ENCODE assay signal across 1 cellular context in genomic region chr17:34980353-34980680, GRCh38.
TF ChIP-seq lines count a peak whose summit lies in the region.

Gene LIG3 (plus strand): TSS chr17:34980512. CDS start chr17:34983006, 2,494 bp downstream.

TF ChIP-seq in K562, 482 proteins besides CTCF, POLR2A, EP300 and RAD21 (continued from another document and continues in another):
- TF ChIP-seq, protein P1, sequence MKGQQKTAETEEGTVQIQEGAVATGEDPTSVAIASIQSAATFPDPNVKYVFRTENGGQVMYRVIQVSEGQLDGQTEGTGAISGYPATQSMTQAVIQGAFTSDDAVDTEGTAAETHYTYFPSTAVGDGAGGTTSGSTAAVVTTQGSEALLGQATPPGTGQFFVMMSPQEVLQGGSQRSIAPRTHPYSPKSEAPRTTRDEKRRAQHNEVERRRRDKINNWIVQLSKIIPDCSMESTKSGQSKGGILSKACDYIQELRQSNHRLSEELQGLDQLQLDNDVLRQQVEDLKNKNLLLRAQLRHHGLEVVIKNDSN (CRISPR knock-in tag; IDR thresholded peaks at IDR 0.05): peak; percentile 89
- TF ChIP-seq POU5F1 (IDR thresholded peaks at IDR 0.05; ENCODE audit: borderline replicate concordance, low read depth, low read length, partially characterized antibody): no peak
- peak; percentile 70 for TF ChIP-seq MEIS2 (IDR thresholded peaks at IDR 0.05; ENCODE audit: partially characterized antibody)
- no peak; the same call in 1 of the 2 replicates for TF ChIP-seq CREB1 (IDR thresholded peaks at IDR 0.05)
- peak; percentile 23; the same call in 1 of the 2 replicates for TF ChIP-seq CREB1 (CRISPR knock-in tag; IDR thresholded peaks at IDR 0.05)
- peak; percentile 3; the same call in 1 of the 2 replicates for TF ChIP-seq NFIC (IDR thresholded peaks at IDR 0.05)
- TF ChIP-seq NCOA2 (IDR thresholded peaks at IDR 0.05; ENCODE audit: partially characterized antibody in 2 of 2): no peak
- TF ChIP-seq FIP1L1 (IDR thresholded peaks at IDR 0.05; ENCODE audit: low read depth, low read length, poor library complexity, severe bottlenecking): peak; percentile 66
- TF ChIP-seq TOE1 (IDR thresholded peaks at IDR 0.05; ENCODE audit: borderline replicate concordance): peak; percentile 33; the same call in 1 of the 2 replicates
- no peak for TF ChIP-seq TOE1 (CRISPR knock-in tag; IDR thresholded peaks at IDR 0.05; ENCODE audit: borderline replicate concordance, low read depth)
- no peak for TF ChIP-seq ZNF778 (CRISPR knock-in tag; IDR thresholded peaks at IDR 0.05)
- peak; percentile 7 for TF ChIP-seq POLR2B (IDR thresholded peaks at IDR 0.05; ENCODE audit: low read depth, partially characterized antibody)
- TF ChIP-seq STAT5B (CRISPR knock-in tag; IDR thresholded peaks at IDR 0.05): no peak
- TF ChIP-seq, protein P2, sequence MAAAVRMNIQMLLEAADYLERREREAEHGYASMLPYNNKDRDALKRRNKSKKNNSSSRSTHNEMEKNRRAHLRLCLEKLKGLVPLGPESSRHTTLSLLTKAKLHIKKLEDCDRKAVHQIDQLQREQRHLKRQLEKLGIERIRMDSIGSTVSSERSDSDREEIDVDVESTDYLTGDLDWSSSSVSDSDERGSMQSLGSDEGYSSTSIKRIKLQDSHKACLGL (CRISPR knock-in tag; IDR thresholded peaks at IDR 0.05; ENCODE audit: borderline replicate concordance, poor library complexity, severe bottlenecking): peak; percentile 95
- 0 out of 2 replicates have a peak, but pooled peaks have one; percentile 16 for TF ChIP-seq GABPB1 (CRISPR knock-in tag; IDR thresholded peaks at IDR 0.05)
- no peak for TF ChIP-seq LARP7 (IDR thresholded peaks at IDR 0.05)
- TF ChIP-seq ZBTB8A (IDR thresholded peaks at IDR 0.05; ENCODE audit: partially characterized antibody): no peak
- peak; percentile 30 for TF ChIP-seq U2AF1 (optimal IDR thresholded peaks at IDR 0.05; ENCODE audit: low read depth, low read length)
- peak; percentile 47; the same call in 1 of the 2 replicates for TF ChIP-seq POLR2AphosphoS5 (IDR thresholded peaks at IDR 0.05; ENCODE audit: control insufficient read depth, insufficient read depth, low read depth, low read length)
- no peak for TF ChIP-seq SMARCC2 (IDR thresholded peaks at IDR 0.05; ENCODE audit: low read depth)
- 0 out of 2 replicates have a peak, but pooled peaks have one; percentile 14 for TF ChIP-seq RNF2 (IDR thresholded peaks at IDR 0.05)
- TF ChIP-seq ZNF140 (CRISPR knock-in tag; IDR thresholded peaks at IDR 0.05): no peak
- no peak for TF ChIP-seq ZC3H11A (IDR thresholded peaks at IDR 0.05; ENCODE audit: low read depth, low read length)
- no peak for TF ChIP-seq FOSL1 (tag; conservative IDR thresholded peaks at IDR 0.05)
- TF ChIP-seq FOXP1 (CRISPR knock-in tag; IDR thresholded peaks at IDR 0.05): 0 out of 2 replicates have a peak, but pooled peaks have one; percentile 20
- no peak for TF ChIP-seq TGIF2 (CRISPR knock-in tag; IDR thresholded peaks at IDR 0.05)
- peak; percentile 94 for TF ChIP-seq EP400 (IDR thresholded peaks at IDR 0.05)
- TF ChIP-seq SIRT6 (IDR thresholded peaks at IDR 0.05; ENCODE audit: low read depth, low read length): no peak
- TF ChIP-seq DNMT1 (IDR thresholded peaks at IDR 0.05): no peak
- no peak for TF ChIP-seq STAG1 (CRISPR knock-in tag; IDR thresholded peaks at IDR 0.05; ENCODE audit: borderline replicate concordance)
- TF ChIP-seq PML (IDR thresholded peaks at IDR 0.05; ENCODE audit: low read length): 0 out of 2 replicates have a peak, but pooled peaks have one; percentile 35
- peak; percentile 97 for TF ChIP-seq KLF13 (tag; IDR thresholded peaks at IDR 0.05; ENCODE audit: borderline replicate concordance, low read depth)
- TF ChIP-seq HNRNPL (IDR thresholded peaks at IDR 0.05; ENCODE audit: low read depth, low read length): no peak
- TF ChIP-seq NONO (IDR thresholded peaks at IDR 0.05; ENCODE audit: low read depth in 2 of 2, low read length in 1 of 2): peak in 1 of 2 experiments; percentile 8; a peak in 2 of 4 replicates
- no peak for TF ChIP-seq SMAD3 (CRISPR knock-in tag; conservative IDR thresholded peaks at IDR 0.05)
- no peak for TF ChIP-seq MAFK (IDR thresholded peaks at IDR 0.05; ENCODE audit: low read length)
- TF ChIP-seq ZNF511 (CRISPR knock-in tag; IDR thresholded peaks at IDR 0.05): peak; percentile 77
- TF ChIP-seq, protein P3, sequence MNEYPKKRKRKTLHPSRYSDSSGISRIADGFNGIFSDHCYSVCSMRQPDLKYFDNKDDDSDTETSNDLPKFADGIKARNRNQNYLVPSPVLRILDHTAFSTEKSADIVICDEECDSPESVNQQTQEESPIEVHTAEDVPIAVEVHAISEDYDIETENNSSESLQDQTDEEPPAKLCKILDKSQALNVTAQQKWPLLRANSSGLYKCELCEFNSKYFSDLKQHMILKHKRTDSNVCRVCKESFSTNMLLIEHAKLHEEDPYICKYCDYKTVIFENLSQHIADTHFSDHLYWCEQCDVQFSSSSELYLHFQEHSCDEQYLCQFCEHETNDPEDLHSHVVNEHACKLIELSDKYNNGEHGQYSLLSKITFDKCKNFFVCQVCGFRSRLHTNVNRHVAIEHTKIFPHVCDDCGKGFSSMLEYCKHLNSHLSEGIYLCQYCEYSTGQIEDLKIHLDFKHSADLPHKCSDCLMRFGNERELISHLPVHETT (CRISPR knock-in tag; conservative IDR thresholded peaks at IDR 0.05 in 1 of 2, IDR thresholded peaks at IDR 0.05 in 1 of 2): 0 out of 4 replicates have a peak, but pooled peaks of 1 of the 2 experiments have one; percentile 43
- TF ChIP-seq MAFG (tag; conservative IDR thresholded peaks at IDR 0.05): no peak
- peak; percentile 42; the same call in 1 of the 2 replicates for TF ChIP-seq RB1 (IDR thresholded peaks at IDR 0.05; ENCODE audit: low read depth)
- TF ChIP-seq CBX3 (IDR thresholded peaks at IDR 0.05; ENCODE audit: borderline replicate concordance in 1 of 2, low read length in 2 of 2): 0 out of 3 replicates have a peak, but pooled peaks of 1 of the 2 experiments have one; percentile 9
- no peak for TF ChIP-seq CC2D1A (IDR thresholded peaks at IDR 0.05)
- TF ChIP-seq, protein P4, sequence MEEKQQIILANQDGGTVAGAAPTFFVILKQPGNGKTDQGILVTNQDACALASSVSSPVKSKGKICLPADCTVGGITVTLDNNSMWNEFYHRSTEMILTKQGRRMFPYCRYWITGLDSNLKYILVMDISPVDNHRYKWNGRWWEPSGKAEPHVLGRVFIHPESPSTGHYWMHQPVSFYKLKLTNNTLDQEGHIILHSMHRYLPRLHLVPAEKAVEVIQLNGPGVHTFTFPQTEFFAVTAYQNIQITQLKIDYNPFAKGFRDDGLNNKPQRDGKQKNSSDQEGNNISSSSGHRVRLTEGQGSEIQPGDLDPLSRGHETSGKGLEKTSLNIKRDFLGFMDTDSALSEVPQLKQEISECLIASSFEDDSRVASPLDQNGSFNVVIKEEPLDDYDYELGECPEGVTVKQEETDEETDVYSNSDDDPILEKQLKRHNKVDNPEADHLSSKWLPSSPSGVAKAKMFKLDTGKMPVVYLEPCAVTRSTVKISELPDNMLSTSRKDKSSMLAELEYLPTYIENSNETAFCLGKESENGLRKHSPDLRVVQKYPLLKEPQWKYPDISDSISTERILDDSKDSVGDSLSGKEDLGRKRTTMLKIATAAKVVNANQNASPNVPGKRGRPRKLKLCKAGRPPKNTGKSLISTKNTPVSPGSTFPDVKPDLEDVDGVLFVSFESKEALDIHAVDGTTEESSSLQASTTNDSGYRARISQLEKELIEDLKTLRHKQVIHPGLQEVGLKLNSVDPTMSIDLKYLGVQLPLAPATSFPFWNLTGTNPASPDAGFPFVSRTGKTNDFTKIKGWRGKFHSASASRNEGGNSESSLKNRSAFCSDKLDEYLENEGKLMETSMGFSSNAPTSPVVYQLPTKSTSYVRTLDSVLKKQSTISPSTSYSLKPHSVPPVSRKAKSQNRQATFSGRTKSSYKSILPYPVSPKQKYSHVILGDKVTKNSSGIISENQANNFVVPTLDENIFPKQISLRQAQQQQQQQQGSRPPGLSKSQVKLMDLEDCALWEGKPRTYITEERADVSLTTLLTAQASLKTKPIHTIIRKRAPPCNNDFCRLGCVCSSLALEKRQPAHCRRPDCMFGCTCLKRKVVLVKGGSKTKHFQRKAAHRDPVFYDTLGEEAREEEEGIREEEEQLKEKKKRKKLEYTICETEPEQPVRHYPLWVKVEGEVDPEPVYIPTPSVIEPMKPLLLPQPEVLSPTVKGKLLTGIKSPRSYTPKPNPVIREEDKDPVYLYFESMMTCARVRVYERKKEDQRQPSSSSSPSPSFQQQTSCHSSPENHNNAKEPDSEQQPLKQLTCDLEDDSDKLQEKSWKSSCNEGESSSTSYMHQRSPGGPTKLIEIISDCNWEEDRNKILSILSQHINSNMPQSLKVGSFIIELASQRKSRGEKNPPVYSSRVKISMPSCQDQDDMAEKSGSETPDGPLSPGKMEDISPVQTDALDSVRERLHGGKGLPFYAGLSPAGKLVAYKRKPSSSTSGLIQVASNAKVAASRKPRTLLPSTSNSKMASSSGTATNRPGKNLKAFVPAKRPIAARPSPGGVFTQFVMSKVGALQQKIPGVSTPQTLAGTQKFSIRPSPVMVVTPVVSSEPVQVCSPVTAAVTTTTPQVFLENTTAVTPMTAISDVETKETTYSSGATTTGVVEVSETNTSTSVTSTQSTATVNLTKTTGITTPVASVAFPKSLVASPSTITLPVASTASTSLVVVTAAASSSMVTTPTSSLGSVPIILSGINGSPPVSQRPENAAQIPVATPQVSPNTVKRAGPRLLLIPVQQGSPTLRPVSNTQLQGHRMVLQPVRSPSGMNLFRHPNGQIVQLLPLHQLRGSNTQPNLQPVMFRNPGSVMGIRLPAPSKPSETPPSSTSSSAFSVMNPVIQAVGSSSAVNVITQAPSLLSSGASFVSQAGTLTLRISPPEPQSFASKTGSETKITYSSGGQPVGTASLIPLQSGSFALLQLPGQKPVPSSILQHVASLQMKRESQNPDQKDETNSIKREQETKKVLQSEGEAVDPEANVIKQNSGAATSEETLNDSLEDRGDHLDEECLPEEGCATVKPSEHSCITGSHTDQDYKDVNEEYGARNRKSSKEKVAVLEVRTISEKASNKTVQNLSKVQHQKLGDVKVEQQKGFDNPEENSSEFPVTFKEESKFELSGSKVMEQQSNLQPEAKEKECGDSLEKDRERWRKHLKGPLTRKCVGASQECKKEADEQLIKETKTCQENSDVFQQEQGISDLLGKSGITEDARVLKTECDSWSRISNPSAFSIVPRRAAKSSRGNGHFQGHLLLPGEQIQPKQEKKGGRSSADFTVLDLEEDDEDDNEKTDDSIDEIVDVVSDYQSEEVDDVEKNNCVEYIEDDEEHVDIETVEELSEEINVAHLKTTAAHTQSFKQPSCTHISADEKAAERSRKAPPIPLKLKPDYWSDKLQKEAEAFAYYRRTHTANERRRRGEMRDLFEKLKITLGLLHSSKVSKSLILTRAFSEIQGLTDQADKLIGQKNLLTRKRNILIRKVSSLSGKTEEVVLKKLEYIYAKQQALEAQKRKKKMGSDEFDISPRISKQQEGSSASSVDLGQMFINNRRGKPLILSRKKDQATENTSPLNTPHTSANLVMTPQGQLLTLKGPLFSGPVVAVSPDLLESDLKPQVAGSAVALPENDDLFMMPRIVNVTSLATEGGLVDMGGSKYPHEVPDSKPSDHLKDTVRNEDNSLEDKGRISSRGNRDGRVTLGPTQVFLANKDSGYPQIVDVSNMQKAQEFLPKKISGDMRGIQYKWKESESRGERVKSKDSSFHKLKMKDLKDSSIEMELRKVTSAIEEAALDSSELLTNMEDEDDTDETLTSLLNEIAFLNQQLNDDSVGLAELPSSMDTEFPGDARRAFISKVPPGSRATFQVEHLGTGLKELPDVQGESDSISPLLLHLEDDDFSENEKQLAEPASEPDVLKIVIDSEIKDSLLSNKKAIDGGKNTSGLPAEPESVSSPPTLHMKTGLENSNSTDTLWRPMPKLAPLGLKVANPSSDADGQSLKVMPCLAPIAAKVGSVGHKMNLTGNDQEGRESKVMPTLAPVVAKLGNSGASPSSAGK (IDR thresholded peaks at IDR 0.05): peak; percentile 86
- TF ChIP-seq YY1 (IDR thresholded peaks at IDR 0.05; ENCODE audit: borderline replicate concordance in 1 of 3, control insufficient read depth in 1 of 3, extremely low read depth in 1 of 3, insufficient read depth in 3 of 3, insufficient read length in 1 of 3, insufficient replicate concordance in 2 of 3, low read depth in 1 of 3, low read length in 2 of 3): peak in 1 of 3 experiments; percentile 40
- no peak for TF ChIP-seq HNRNPUL1 (IDR thresholded peaks at IDR 0.05; ENCODE audit: low read length)
- TF ChIP-seq HDAC1 (IDR thresholded peaks at IDR 0.05): peak in 1 of 2 experiments; percentile 95; a peak in 2 of 4 replicates
- no peak for TF ChIP-seq ZC3H8 (IDR thresholded peaks at IDR 0.05)
- TF ChIP-seq HSF4 (CRISPR knock-in tag; IDR thresholded peaks at IDR 0.05; ENCODE audit: borderline replicate concordance): no peak
- peak; percentile 91 for TF ChIP-seq RBFOX2 (IDR thresholded peaks at IDR 0.05; ENCODE audit: low read depth, low read length)
- no peak for TF ChIP-seq ZNF507 (tag; conservative IDR thresholded peaks at IDR 0.05)
- peak; percentile 82 for TF ChIP-seq BHLHE40 (IDR thresholded peaks at IDR 0.05; ENCODE audit: low read length)
- no peak for TF ChIP-seq ZNF512 (tag; IDR thresholded peaks at IDR 0.05)
- TF ChIP-seq HLTF (IDR thresholded peaks at IDR 0.05): no peak
- TF ChIP-seq, protein P5, sequence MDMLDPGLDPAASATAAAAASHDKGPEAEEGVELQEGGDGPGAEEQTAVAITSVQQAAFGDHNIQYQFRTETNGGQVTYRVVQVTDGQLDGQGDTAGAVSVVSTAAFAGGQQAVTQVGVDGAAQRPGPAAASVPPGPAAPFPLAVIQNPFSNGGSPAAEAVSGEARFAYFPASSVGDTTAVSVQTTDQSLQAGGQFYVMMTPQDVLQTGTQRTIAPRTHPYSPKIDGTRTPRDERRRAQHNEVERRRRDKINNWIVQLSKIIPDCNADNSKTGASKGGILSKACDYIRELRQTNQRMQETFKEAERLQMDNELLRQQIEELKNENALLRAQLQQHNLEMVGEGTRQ (CRISPR knock-in tag; IDR thresholded peaks at IDR 0.05): peak; percentile 90
- no peak for TF ChIP-seq NFRKB (IDR thresholded peaks at IDR 0.05; ENCODE audit: low read depth)
- TF ChIP-seq TBP (optimal IDR thresholded peaks at IDR 0.05; ENCODE audit: low read depth, low read length): peak; percentile 67
- TF ChIP-seq LCOR (CRISPR knock-in tag; IDR thresholded peaks at IDR 0.05): 0 out of 2 replicates have a peak, but pooled peaks have one; percentile 34
